ENCODE assay signal across 15 cellular contexts in genomic region chr14:86166541-86166940, GRCh38.
DNase-seq lines count a peak whose midpoint lies in the region; ATAC-seq and TF ChIP-seq lines count a peak whose summit lies in the region.
"Had no signal": no experiment of that assay in that cellular context is flagged by ENCODE, and none has a peak within 500 bp of the region (broad histone marks: within the 10 kb centered on the region; RNA-seq: fewer than 3 reads in every experiment).

No MANE protein-coding gene starts in this region.

- ATAC-seq in DND-41 (ENCODE audit: insufficient read depth, low read depth) (peak; percentile 89), GM18498 (IDR thresholded peaks at IDR 0.05; ENCODE audit: unreplicated experiment) (no peak)

- H2AFZ ChIP-seq in DND-41 (ENCODE audit: low read depth, low read length): peak overlapping the region; percentile 62

- peaks cover 23% of the 10 kb centered on the region for H3K4me1 ChIP-seq in DND-41 (ENCODE audit: insufficient read depth, low read length)
- H3K4me1 ChIP-seq: SJCRH30 had no signal

- H3K79me2 ChIP-seq in DND-41 (ENCODE audit: insufficient read depth, low read length): no peaks in the 10 kb centered on the region

- peak; percentile 44 for TF ChIP-seq CTCF in DND-41 (IDR thresholded peaks at IDR 0.05; ENCODE audit: borderline replicate concordance, extremely low read depth, low read length, poor library complexity, severe bottlenecking)

- no peaks in the 10 kb centered on the region for H3K27me3 ChIP-seq in DND-41 (ENCODE audit: insufficient read depth, low read length, poor library complexity)
- H3K27me3 ChIP-seq: BLaER1 treated with 17β-estradiol and CSF1 and Interleukin-3, amounts not matched to agents 10 nM and 100 nM; SJCRH30 had no signal

- H3K36me3 ChIP-seq in DND-41 (ENCODE audit: insufficient read depth, low read length): no peaks in the 10 kb centered on the region
- H3K36me3 ChIP-seq: BLaER1 treated with 17β-estradiol and CSF1 and Interleukin-3, amounts not matched to agents 10 nM and 100 nM; SJCRH30 had no signal

- peak overlapping the region; percentile 32 for H3K4me2 ChIP-seq in DND-41 (ENCODE audit: insufficient read depth, low read length)

- H3K9me3 ChIP-seq in DND-41 (ENCODE audit: insufficient read depth, low read length, severe bottlenecking): no peaks in the 10 kb centered on the region
- H3K9me3 ChIP-seq: SJCRH30 had no signal

- DNase-seq in NCI-H1092 treated with DMSO at 0.1 percent for 48 hours (lab: John Stamatoyannopoulos, UW) (peak; percentile 8), NCI-H1092 (lab: John Stamatoyannopoulos, UW) (no peak), DND-41 (peak; percentile 36), NCI-H2227 (lab: John Stamatoyannopoulos, UW; ENCODE audit: unreplicated experiment) (peak; percentile 63), SK-N-DZ (ENCODE audit: low spot score) (peak; percentile 12), midbrain (lab: John Stamatoyannopoulos, UW) (no peak)
- DNase-seq in activated naive CD4-positive, alpha-beta T cell treated with anti-CD3 and anti-CD28 coated beads, Interleukin-2, amount 50 U/mL, for 16 hours: no peak
- DNase-seq: CD8-positive, alpha-beta memory T cell; KG1; NCI-H1436; NCI-H446 treated with DMSO at 0.1 percent for 48 hours; NK-92 treated with Interleukin-12 subunit alpha and Interleukin-12 subunit beta, amount 100 ng/mL, for 24 hours had no signal

- H3K4me3 ChIP-seq in DND-41 (ENCODE audit: low read depth in 1 of 2, low read length in 2 of 2): no peak overlapping the region
- H3K4me3 ChIP-seq: BLaER1 treated with 17β-estradiol and CSF1 and Interleukin-3, amounts not matched to agents 10 nM and 100 nM; SJCRH30 had no signal

- H3K27ac ChIP-seq in DND-41 (ENCODE audit: low read length): peak overlapping the region; percentile 83
- H3K27ac ChIP-seq: BLaER1 treated with 17β-estradiol and CSF1 and Interleukin-3, amounts not matched to agents 10 nM and 100 nM; SJCRH30 had no signal

- H4K20me1 ChIP-seq in DND-41 (ENCODE audit: insufficient read depth, low read length): no peaks in the 10 kb centered on the region
- H4K20me1 ChIP-seq: BLaER1 treated with 17β-estradiol and CSF1 and Interleukin-3, amounts not matched to agents 10 nM and 100 nM had no signal

- H3K9ac ChIP-seq in DND-41 (ENCODE audit: low read depth, low read length): peak overlapping the region; percentile 25; the same call in 1 of the 2 replicates
- H3K9ac ChIP-seq: BLaER1 treated with 17β-estradiol and CSF1 and Interleukin-3, amounts not matched to agents 10 nM and 100 nM had no signal

Comparison
In these comparisons a context has a peak if more than half of its experiments do, and no peak if none do; other contexts are left out.
1. DNase-seq: peak in NCI-H1092 treated with DMSO at 0.1 percent for 48 hours (single experiment), DND-41 (single experiment), NCI-H2227 (single experiment) and SK-N-DZ (single experiment); none in NCI-H1092 (single experiment), midbrain (single experiment) and activated naive CD4-positive, alpha-beta T cell treated with anti-CD3 and anti-CD28 coated beads, Interleukin-2, amount 50 U/mL, for 16 hours (single experiment).